In genomic region chr6:13848553-13849150, GRCh38 we compare ENCODE assay signal across 16 cellular contexts. TPM values are rescaled to one million over a fixed set of nuclear protein-coding genes. Genes with fewer than 3 reads are reported as not detected.
DNase-seq lines count a peak whose midpoint lies in the region; ATAC-seq, FAIRE-seq and TF ChIP-seq lines count a peak whose summit lies in the region.
"Had no signal": no experiment of that assay in that cellular context is flagged by ENCODE, and none has a peak within 500 bp of the region (broad histone marks: within the 10 kb centered on the region; RNA-seq: fewer than 3 reads in every experiment).

No MANE protein-coding gene starts in this region.

- H3K9me3 Mint-ChIP-seq in Caco-2 (ENCODE audit: unreplicated experiment) (peaks cover 9% of the 10 kb centered on the region), HFFc6 (no peaks in the 10 kb centered on the region; the same call in 1 of the 2 replicates), Calu3 (ENCODE audit: low read depth, unreplicated experiment) (no peaks in the 10 kb centered on the region)
- H3K9me3 Mint-ChIP-seq: activated CD4-positive, alpha-beta memory T cell treated with anti-CD3 and anti-CD28 coated beads for 36 hours had no signal

- H3K4me1 ChIP-seq in Caco-2 (peaks cover 41% of the 10 kb centered on the region), K562 (replicated peaks in 1 of 2; ENCODE audit: control insufficient read depth in 2 of 2, insufficient read depth in 2 of 2, low read length in 2 of 2) (no peaks in the 10 kb centered on the region), neuronal stem cell (ENCODE audit: control insufficient read depth in 2 of 2, insufficient read depth in 1 of 2, low read depth in 1 of 2, low read length in 2 of 2) (peaks cover 12 to 14% of the 10 kb centered on the region in 2 donors)
- H3K4me1 ChIP-seq: body of pancreas, SJSA1 had no signal

- H2BK12ac ChIP-seq in neuronal stem cell (ENCODE audit: low read length) = no peak overlapping the region

- H3K36me3 Mint-ChIP-seq in Caco-2 (ENCODE audit: insufficient read depth, unreplicated experiment) (no peaks in the 10 kb centered on the region), HFFc6 (ENCODE audit: low read depth) (no peaks in the 10 kb centered on the region), Calu3 (ENCODE audit: insufficient read depth, unreplicated experiment) (no peaks in the 10 kb centered on the region)
- H3K36me3 Mint-ChIP-seq: activated CD4-positive, alpha-beta memory T cell treated with anti-CD3 and anti-CD28 coated beads for 36 hours; CD14-positive monocyte had no signal

- TF ChIP-seq POLR2A in K562 (conservative IDR thresholded peaks at IDR 0.05) = no peak

- TF ChIP-seq CTCF in Caco-2 (IDR thresholded peaks at IDR 0.05; ENCODE audit: insufficient read depth in 1 of 2, low read depth in 1 of 2, low read length in 1 of 2, severe bottlenecking in 1 of 2, unreplicated experiment in 1 of 2) = no peak
- TF ChIP-seq CTCF in K562 (IDR thresholded peaks at IDR 0.05 in 2 of 3, conservative IDR thresholded peaks at IDR 0.05 in 1 of 3; ENCODE audit: insufficient read depth in 2 of 3, low read depth in 1 of 3, low read length in 3 of 3) = no peak
- no peak for TF ChIP-seq CTCF in HFFc6 (IDR thresholded peaks at IDR 0.05)
- no peak for TF ChIP-seq CTCF in Calu3 (IDR thresholded peaks at IDR 0.05; ENCODE audit: unreplicated experiment)

- no peak overlapping the region for H4K8ac ChIP-seq in neuronal stem cell (ENCODE audit: low read depth, low read length)

- H2BK120ac ChIP-seq in neuronal stem cell (ENCODE audit: low read depth, low read length) = no peak overlapping the region

- 42% methylated on average over 5 of the region's 5 CpGs for WGBS in K562 (ENCODE audit: insufficient coverage, low coverage, missing lambda C conversion rate)
- WGBS in neuronal stem cell (ENCODE audit: extremely low coverage in 2 of 2, insufficient read length in 2 of 2, insufficient replicate concordance in 1 of 2), 2 donors = no CpG with 5 or more reads among the region's 5 CpGs

- no peak for TF ChIP-seq RAD21 in K562 (CRISPR knock-in tag; conservative IDR thresholded peaks at IDR 0.05 in 1 of 2, IDR thresholded peaks at IDR 0.05 in 1 of 2)

- DNase-seq in Caco-2 (no peak), NCI-H2029 treated with DMSO at 0.1 percent for 48 hours (lab: John Stamatoyannopoulos, UW) (peak; percentile 88), K562 (ENCODE audit: extremely low read depth in 1 of 4, low spot score in 3 of 4) (no peak), neuronal stem cell (ENCODE audit: low spot score) (no peak), NCI-H1417 treated with DMSO at 0.1 percent for 48 hours (lab: John Stamatoyannopoulos, UW) (no peak), HFFc6 (no peak), Calu3 (no peak)
- DNase-seq in activated effector memory CD4-positive, alpha-beta T cell treated with Interleukin-2 at 50 U/mL for 16 hours = no peak
- DNase-seq: activated CD4-positive, alpha-beta memory T cell treated with anti-CD3 and anti-CD28 coated beads for 36 hours; activated gamma-delta T cell treated with Interleukin-2 at 50 U/mL for 16 hours; effector memory CD4-positive, alpha-beta T cell; stimulated activated CD4-positive, alpha-beta T cell treated with anti-CD3 and anti-CD28 coated beads, Interleukin-2, amount 100 ng/mL, for 48 hours had no signal

- no peaks in the 10 kb centered on the region for H3K79me1 ChIP-seq in neuronal stem cell (ENCODE audit: low read depth, low read length)

- H3K4me1 Mint-ChIP-seq in Caco-2 (ENCODE audit: low read depth, unreplicated experiment) (peaks cover 37% of the 10 kb centered on the region), HFFc6 (ENCODE audit: low read depth) (no peaks in the 10 kb centered on the region; the same call in 1 of the 2 replicates), Calu3 (ENCODE audit: low read depth, unreplicated experiment) (no peaks in the 10 kb centered on the region)
- H3K4me1 Mint-ChIP-seq: CD14-positive monocyte had no signal

- H3K79me2 ChIP-seq in K562 (ENCODE audit: control insufficient read depth, insufficient read depth, low read length) = no peaks in the 10 kb centered on the region

- POLR2A ChIA-PET in Caco-2 (lab: Charles Lee) = interaction anchor here (1.0 kb wide), 1 partner anchor 25 kb away, joined by 4 read pairs; no protein-coding TSS in a partner anchor
- POLR2A ChIA-PET in K562 (lab: Yijun Ruan, JAX) = interaction anchor here (1.1 to 1.5 kb wide), 2 partner anchors 14 to 22 kb away, joined by 3 to 4 read pairs; no protein-coding TSS in a partner anchor

- in situ Hi-C loops in K562 (cut with MboI) = no loop called here

- H3K27ac Mint-ChIP-seq in Caco-2 (ENCODE audit: unreplicated experiment) (peak overlapping the region; percentile 7), HFFc6 (no peak overlapping the region), Calu3 (ENCODE audit: unreplicated experiment) (no peak overlapping the region)
- H3K27ac Mint-ChIP-seq: activated CD4-positive, alpha-beta memory T cell treated with anti-CD3 and anti-CD28 coated beads for 36 hours had no signal

- H3K36me3 ChIP-seq in Caco-2 (ENCODE audit: control insufficient read depth, insufficient read depth, low read length) (no peaks in the 10 kb centered on the region), K562 (ENCODE audit: control insufficient read depth, insufficient read depth, low read length) (no peaks in the 10 kb centered on the region), neuronal stem cell (replicated peaks in 1 of 2; ENCODE audit: control insufficient read depth in 2 of 2, insufficient read depth in 2 of 2, low read length in 2 of 2) (no peaks in the 10 kb centered on the region)
- H3K36me3 ChIP-seq: SJSA1 had no signal

- H4K91ac ChIP-seq in neuronal stem cell (ENCODE audit: low read depth, low read length, poor library complexity) = no peak overlapping the region

- no peak overlapping the region for H3K4me3 Mint-ChIP-seq in Caco-2 (ENCODE audit: unreplicated experiment)
- H3K4me3 Mint-ChIP-seq in HFFc6 = no peak overlapping the region
- no peak overlapping the region for H3K4me3 Mint-ChIP-seq in Calu3 (ENCODE audit: low read depth, unreplicated experiment)
- H3K4me3 Mint-ChIP-seq: activated CD4-positive, alpha-beta memory T cell treated with anti-CD3 and anti-CD28 coated beads for 36 hours; CD14-positive monocyte had no signal

- H3K14ac ChIP-seq in neuronal stem cell (ENCODE audit: low read length) = no peak overlapping the region

- H3K27me3 Mint-ChIP-seq in Caco-2 (ENCODE audit: insufficient read depth, unreplicated experiment) (no peaks in the 10 kb centered on the region), HFFc6 (ENCODE audit: insufficient read depth) (peaks cover 23% of the 10 kb centered on the region), Calu3 (ENCODE audit: unreplicated experiment) (peaks cover 25% of the 10 kb centered on the region)

- H2AK5ac ChIP-seq in neuronal stem cell (ENCODE audit: low read depth, low read length) = no peak overlapping the region

- H3K4me2 ChIP-seq in K562 (ENCODE audit: insufficient read depth, low read length) (no peak overlapping the region), neuronal stem cell (ENCODE audit: insufficient read depth, low read length, poor library complexity, severe bottlenecking) (no peak overlapping the region)

- H4K20me1 ChIP-seq in K562 (replicated peaks; ENCODE audit: control insufficient read depth, insufficient read depth, low read length) = no peaks in the 10 kb centered on the region

- BruUV-seq in Caco-2 (replicated peaks; lab: Mats Ljungman, UMichigan) (no TSS peak), K562 (replicated peaks; lab: Mats Ljungman, UMichigan) (no TSS peak), Calu3 (replicated peaks; lab: Mats Ljungman, UMichigan) (no TSS peak)

- H3K27me3 ChIP-seq in Caco-2 (replicated peaks; ENCODE audit: control insufficient read depth, insufficient read depth, low read length) (no peaks in the 10 kb centered on the region), K562 (ENCODE audit: control insufficient read depth in 2 of 2, insufficient read depth in 2 of 2, low read length in 2 of 2) (no peaks in the 10 kb centered on the region), neuronal stem cell (ENCODE audit: control insufficient read depth in 3 of 3, insufficient read depth in 3 of 3, low read depth in 1 of 3, low read length in 3 of 3) (no peaks in the 10 kb centered on the region)
- H3K27me3 ChIP-seq: body of pancreas, SJSA1 had no signal

- H3K9me3 ChIP-seq in Caco-2 = no peaks in the 10 kb centered on the region
- no peaks in the 10 kb centered on the region for H3K9me3 ChIP-seq in K562 (replicated peaks; ENCODE audit: control insufficient read depth, insufficient read depth, low read depth, low read length)
- H3K9me3 ChIP-seq in neuronal stem cell (replicated peaks in 1 of 2; ENCODE audit: control insufficient read depth in 2 of 2, insufficient read depth in 1 of 2, low read depth in 1 of 2, low read length in 2 of 2) = no peaks in the 10 kb centered on the region
- H3K9me3 ChIP-seq: body of pancreas, SJSA1 had no signal

- CTCF ChIA-PET in Caco-2 (lab: Charles Lee) = interaction anchor here (0.9 kb wide), 1 partner anchor 25 kb away, joined by 3 read pairs; no protein-coding TSS in a partner anchor
- CTCF ChIA-PET in K562 (lab: Yijun Ruan, JAX; ENCODE audit: low intra/inter-chr PET ratio) = no interaction called here
- CTCF ChIA-PET in Calu3 (lab: Charles Lee) = no interaction called here

- H3K27ac ChIP-seq in K562 (ENCODE audit: extremely low read depth, low read depth, low read length) = no peak overlapping the region
- no peak overlapping the region for H3K27ac ChIP-seq in neuronal stem cell (replicated peaks; ENCODE audit: low read length)
- H3K27ac ChIP-seq: body of pancreas, SJSA1 had no signal

- H3K23ac ChIP-seq in neuronal stem cell (ENCODE audit: low read depth, low read length, poor library complexity) = no peak overlapping the region

- no peak for TF ChIP-seq EP300 in K562 (IDR thresholded peaks at IDR 0.05; ENCODE audit: low read length)

- no peak overlapping the region for H3K4ac ChIP-seq in neuronal stem cell (ENCODE audit: low read length)

- no peak overlapping the region for H2BK5ac ChIP-seq in neuronal stem cell (ENCODE audit: low read length)

- no peak overlapping the region for H2BK15ac ChIP-seq in neuronal stem cell (ENCODE audit: low read length)

- no peak overlapping the region for H3K9ac ChIP-seq in K562 (ENCODE audit: insufficient read depth in 1 of 2, low read depth in 2 of 2, low read length in 2 of 2)
- no peak overlapping the region for H3K9ac ChIP-seq in neuronal stem cell (ENCODE audit: low read depth, low read length, poor library complexity)

- no peaks in the 10 kb centered on the region for H3K9me1 ChIP-seq in K562 (ENCODE audit: control insufficient read depth, insufficient read depth, low read length)

- H2AFZ ChIP-seq in K562 (ENCODE audit: low read depth, low read length) (no peak overlapping the region), neuronal stem cell (ENCODE audit: low read length) (peak overlapping the region; percentile 57)

- H3K4me3 ChIP-seq in Caco-2 (ENCODE audit: low read depth, low read length) (no peak overlapping the region), K562 (no peak overlapping the region), neuronal stem cell (ENCODE audit: low read length in 2 of 2) (no peak overlapping the region)
- H3K4me3 ChIP-seq: body of pancreas, SJSA1 had no signal

- no peak for ATAC-seq in K562
- ATAC-seq: body of pancreas had no signal

- peak overlapping the region; percentile 15 for H3K18ac ChIP-seq in neuronal stem cell (ENCODE audit: low read length)

- FAIRE-seq in K562 (lab: Jason Lieb, UNC) = no peak
- FAIRE-seq: frontal cortex had no signal

- intact Hi-C loops in Caco-2 (cut with micrococcal nuclease; ENCODE audit: unreplicated experiment) (no loop called here), K562 (cut with micrococcal nuclease) (loop anchor here (1.0 kb wide), 1 partner anchor 53 kb away; no protein-coding TSS in a partner anchor), Calu3 (cut with micrococcal nuclease; ENCODE audit: unreplicated experiment) (no loop called here)

RNA-seq across cellular contexts. Expression of gene MCUR1, which starts 34.3 kb away (rescaled TPM):
- total RNA-seq in Caco-2 (2022) (61.2 and 64.8 TPM in 2 replicates), K562 (2014; rRNA removed) (42.2 and 42.5 TPM in 2 replicates), K562 (2014; rRNA removed; fragmentation: Illumina TruSeq; extraction: Trizol) (46.8 and 52.6 TPM in 2 replicates), K562 (2015; rRNA removed; fragmentation: Illumina TruSeq; extraction: Trizol) (52.9 and 55.5 TPM in 2 replicates), K562 (2021) (60.2 and 62.6 TPM in 2 replicates), Calu3 (2022) (16.3 and 16.4 TPM in 2 replicates)
- total RNA-seq in K562 (2011; cell fraction: chromatin; rRNA removed; ENCODE audit: low replicate concordance) = 9.3 and 14.6 TPM in 2 replicates
- total RNA-seq in K562 (2011; cell fraction: nucleolus; rRNA removed) = 7.3 and 8.6 TPM in 2 replicates
- 14.8 and 27.5 TPM in 2 replicates for total RNA-seq in K562 (2011; cell fraction: nucleoplasm; rRNA removed)
- polyA plus RNA-seq in K562 (2011; rRNA removed) (20.5 and 27.9 TPM in 2 replicates), K562 (2014; fragmentation: Illumina TruSeq; extraction: Trizol) (28.8 and 34.6 TPM in 2 replicates), K562 (2014; fragmentation: Nextera tagmentation; extraction: Ambion mirVana) (1 to 10 TPM; 5.1 to 7.7 TPM), K562 (2014; rRNA removed) (35.4 and 41.4 TPM in 2 replicates)
- polyA plus RNA-seq in K562 (2011; cell fraction: cytosol; rRNA removed) = 17.9 and 19.6 TPM in 2 replicates
- 5.9 and 6.6 TPM in 2 replicates for polyA plus RNA-seq in K562 (2011; cell fraction: nucleus; rRNA removed)
- 27.9 and 32.3 TPM in 2 replicates for polyA plus RNA-seq in K562 (2012)
- polyA minus RNA-seq in K562 (2011; rRNA and poly(A)+ RNA removed) = 22.3 and 25.4 TPM in 2 replicates
- polyA minus RNA-seq in K562 (2011; cell fraction: cytosol; rRNA and poly(A)+ RNA removed) = 12.9 and 13.6 TPM in 2 replicates
- 5.7 and 7.9 TPM in 2 replicates for polyA minus RNA-seq in K562 (2011; cell fraction: nucleus; rRNA and poly(A)+ RNA removed)
- 17.4 TPM for polyA plus RNA-seq in neuronal stem cell (2013, experiment 1 of 2)
- polyA plus RNA-seq in neuronal stem cell (2013, experiment 2 of 2) = 17.8 TPM
- total RNA-seq in HFFc6 (2021; fragmentation: NEBNext Ultra II Directional; extraction: Animal tissue kit (Norgen Biotek cat#: 25700)) = 10 to 100 TPM; 17.5 to 25.5 (median 22.4) TPM
